ENCODE assay signal across 14 cellular contexts in genomic region chr18:23495723-23496440, GRCh38. TPM values are rescaled to one million over a fixed set of nuclear protein-coding genes. Genes with fewer than 3 reads are reported as not detected.
DNase-seq lines count a peak whose midpoint lies in the region; ATAC-seq and TF ChIP-seq lines count a peak whose summit lies in the region.
"Had no signal": no experiment of that assay in that cellular context is flagged by ENCODE, and none has a peak within 500 bp of the region (broad histone marks: within the 10 kb centered on the region; RNA-seq: fewer than 3 reads in every experiment).

No MANE protein-coding gene starts in this region.

- peaks cover 27% of the 10 kb centered on the region for H3F3A ChIP-seq in SU-DHL-6 (ENCODE audit: insufficient read depth)

- 54% methylated on average over 12 of the region's 12 CpGs for WGBS in right cardiac atrium

- H3K27ac ChIP-seq in SU-DHL-6 (ENCODE audit: low read depth, low read length) = peak overlapping the region; percentile 81
- H3K27ac ChIP-seq in right cardiac atrium (ENCODE audit: low read length) = no peak overlapping the region
- H3K27ac ChIP-seq: upper lobe of left lung had no signal

- peak; percentile 75 to 84 for ATAC-seq in right cardiac atrium

- H3K79me2 ChIP-seq in SU-DHL-6 (ENCODE audit: insufficient read depth, low read length) = no peaks in the 10 kb centered on the region; the same call in 1 of the 2 replicates

- peak overlapping the region; percentile 53 for H3K4me3 ChIP-seq in SU-DHL-6 (ENCODE audit: insufficient read depth, low read length, poor library complexity, severe bottlenecking)
- H3K4me3 ChIP-seq in right cardiac atrium (ENCODE audit: low read length) = no peak overlapping the region
- H3K4me3 ChIP-seq: upper lobe of left lung had no signal

- H3K9me3 ChIP-seq in SU-DHL-6 (ENCODE audit: insufficient read depth, low read length) (no peaks in the 10 kb centered on the region), right cardiac atrium (ENCODE audit: control insufficient read depth, low read length) (no peaks in the 10 kb centered on the region)
- H3K9me3 ChIP-seq: upper lobe of left lung had no signal

- DNase-seq in DMS153 (lab: John Stamatoyannopoulos, UW) (peak; percentile 75), NCI-H1105 (lab: John Stamatoyannopoulos, UW) (peak; percentile 87), right cardiac atrium (peak in 2 of 3 donors; percentile 22 to 57), putamen (ENCODE audit: low spot score) (no peak), NOMO-1 (lab: John Stamatoyannopoulos, UW; ENCODE audit: unreplicated experiment in 2 of 2) (no peak), foreskin melanocyte (no peak), Kasumi-1 (lab: John Stamatoyannopoulos, UW) (no peak)
- DNase-seq: activated naive CD8-positive, alpha-beta T cell treated with anti-CD3 and anti-CD28 coated beads, Interleukin-2, amount 10 ng/mL, durations not matched to agents 7 days and 5 days; AML-193; central memory CD4-positive, alpha-beta T cell; DMS79; NCI-H1048 had no signal

- no peak for TF ChIP-seq CTCF in SU-DHL-6 (IDR thresholded peaks at IDR 0.05; ENCODE audit: insufficient read depth, low read length, poor library complexity, severe bottlenecking)

- H3K27me3 ChIP-seq in SU-DHL-6 (ENCODE audit: low read length) (no peaks in the 10 kb centered on the region), right cardiac atrium (ENCODE audit: control insufficient read depth, insufficient read depth) (no peaks in the 10 kb centered on the region)
- H3K27me3 ChIP-seq: upper lobe of left lung had no signal

- peak overlapping the region; percentile 52 for H3K4me2 ChIP-seq in SU-DHL-6 (ENCODE audit: low read depth, low read length, poor library complexity, severe bottlenecking)

- peak overlapping the region; percentile 25 for H2AFZ ChIP-seq in SU-DHL-6 (ENCODE audit: low read depth, low read length, severe bottlenecking)

- no peaks in the 10 kb centered on the region for H3K36me3 ChIP-seq in SU-DHL-6 (ENCODE audit: low read length)
- H3K36me3 ChIP-seq: upper lobe of left lung had no signal

- no peaks in the 10 kb centered on the region for H4K20me1 ChIP-seq in SU-DHL-6 (ENCODE audit: low read depth, low read length)

- intact Hi-C loops in right cardiac atrium (cut with DNase I) = no loop called here

- H3K9me2 ChIP-seq in SU-DHL-6 (replicated peaks; ENCODE audit: insufficient read depth, low read length) = no peaks in the 10 kb centered on the region

- H3K4me1 ChIP-seq in right cardiac atrium (ENCODE audit: control insufficient read depth, insufficient read depth, low read length) = no peaks in the 10 kb centered on the region

- peak overlapping the region; percentile 48 for H3K9ac ChIP-seq in SU-DHL-6 (ENCODE audit: low read length)

RNA-seq across cellular contexts. Expression of gene RMC1, which starts 7.4 kb away (rescaled TPM):
- total RNA-seq in right cardiac atrium = 10 to 100 TPM; 12.2 to 14.6 (median 13.8) TPM
- 17.6 TPM for polyA plus RNA-seq in right cardiac atrium

RNA-seq across cellular contexts. Expression of gene RIOK3, which starts 42.8 kb away (rescaled TPM):
- total RNA-seq in right cardiac atrium = 10 to 100 TPM; 49.0 to 52.3 (median 50.8) TPM
- 31.3 TPM for polyA plus RNA-seq in right cardiac atrium

Comparison
In these comparisons a context has a peak if more than half of its experiments do, and no peak if none do; other contexts are left out.
1. DNase-seq: peak in DMS153 (single experiment), NCI-H1105 (single experiment) and right cardiac atrium (2 of 3); none in putamen (single experiment), NOMO-1 (0 of 2), foreskin melanocyte (single experiment) and Kasumi-1 (0 of 2).